Comparison of ENCODE assay signal across 23 cellular contexts in genomic region chr4:92198711-92199110, GRCh38.
DNase-seq lines count a peak whose midpoint lies in the region; ATAC-seq, FAIRE-seq and TF ChIP-seq lines count a peak whose summit lies in the region.
"Had no signal": no experiment of that assay in that cellular context is flagged by ENCODE, and none has a peak within 500 bp of the region (broad histone marks: within the 10 kb centered on the region; RNA-seq: fewer than 3 reads in every experiment).

No MANE protein-coding gene starts in this region.

- no peaks in the 10 kb centered on the region for H3K27me3 ChIP-seq in IMR-90 (ENCODE audit: control insufficient read depth, insufficient read depth, low read length)
- H3K27me3 ChIP-seq in brain microvascular endothelial cell (replicated peaks) = no peaks in the 10 kb centered on the region
- H3K27me3 ChIP-seq: dorsolateral prefrontal cortex, hepatocyte, tibial artery had no signal

- TF ChIP-seq RAD21 in IMR-90 (IDR thresholded peaks at IDR 0.05; ENCODE audit: low read length) = no peak

- peak overlapping the region; percentile 90; the same call in 1 of the 2 replicates for H2BK20ac ChIP-seq in IMR-90 (ENCODE audit: low read depth, low read length)

- no peak overlapping the region for H2AK9ac ChIP-seq in IMR-90 (replicated peaks; ENCODE audit: low read depth, low read length, poor library complexity)

- DNase-seq in A172 (ENCODE audit: low spot score) = peak; percentile 2
- DNase-seq in IMR-90 = peak; percentile 81
- DNase-seq in brain microvascular endothelial cell = no peak
- peak; percentile 14 for DNase-seq in fibroblast of villous mesenchyme (ENCODE audit: low read depth)
- DNase-seq in NCI-H1436 (lab: John Stamatoyannopoulos, UW) = no peak
- no peak for DNase-seq in GM19239 (ENCODE audit: insufficient read length, low spot score)
- no peak for DNase-seq in stimulated activated CD8-positive, alpha-beta memory T cell treated with anti-CD3 and anti-CD28 coated beads, Interleukin-4, amount 100 ng/mL, for 48 hours
- DNase-seq in activated T-cell treated with anti-CD3 and anti-CD28 coated beads, Interleukin-2, amount 50 U/mL, for 1 hour = no peak
- DNase-seq: 8988T; activated CD4-positive, alpha-beta memory T cell treated with anti-CD3 and anti-CD28 coated beads for 36 hours; activated naive CD4-positive, alpha-beta T cell treated with anti-CD3 and anti-CD28 coated beads, Interleukin-2, amount 10 ng/mL, durations not matched to agents 7 days and 5 days; activated T-cell treated with anti-CD3 and anti-CD28 coated beads, Interleukin-2, amount 50 U/mL, for 24 hours; C1 segment of cervical spinal cord; dorsolateral prefrontal cortex; NCI-H2029 treated with DMSO at 0.1 percent for 48 hours; NCI-H510A treated with DMSO at 0.1 percent for 48 hours; psoas muscle; tibial artery had no signal

- peak overlapping the region; percentile 67; the same call in 1 of the 2 replicates for H3K56ac ChIP-seq in IMR-90 (ENCODE audit: extremely low read depth, insufficient read depth, low read length)

- H3K9me3 ChIP-seq in IMR-90 (ENCODE audit: control insufficient read depth, insufficient read depth, low read length) = no peaks in the 10 kb centered on the region
- H3K9me3 ChIP-seq: psoas muscle, tibial artery had no signal

- ATAC-seq in IMR-90 (ENCODE audit: low read depth) = peak; percentile 91
- ATAC-seq: esophagus mucosa; natural killer cell treated with Interleukin-12 subunit alpha and Interleukin-12 subunit beta and Interleukin-15 and Interleukin-18, amount 100 ng/mL, for 72 hours; psoas muscle; stimulated activated memory B cell treated with anti-CD40 and anti-IgM and Interleukin-4, amounts not matched to agents 10 μg/mL and 1 μg/mL and 100 μg/mL, for 72 hours had no signal

- TF ChIP-seq CTCF in IMR-90 (conservative IDR thresholded peaks at IDR 0.05; ENCODE audit: low read depth, low read length) (no peak), brain microvascular endothelial cell (IDR thresholded peaks at IDR 0.05; ENCODE audit: low read depth, low read length, missing control alignments) (no peak), fibroblast of villous mesenchyme (IDR thresholded peaks at IDR 0.05; ENCODE audit: insufficient read depth, low read depth, low read length) (no peak)

- peak overlapping the region; percentile 59; the same call in 1 of the 2 replicates for H3K23ac ChIP-seq in IMR-90 (ENCODE audit: low read depth, low read length)

- no peak overlapping the region for H3K9ac ChIP-seq in IMR-90 (ENCODE audit: low read depth, low read length)

- H4K20me1 ChIP-seq in IMR-90 (ENCODE audit: insufficient read depth, low read length) = no peaks in the 10 kb centered on the region

- 0 out of 3 replicates have a peak overlapping the region, but pooled peaks have one; percentile 38 for H2BK15ac ChIP-seq in IMR-90 (ENCODE audit: low read depth, low read length)

- in situ Hi-C loops in IMR-90 (cut with MboI; ENCODE audit: low sequenced_read_pairs) (no loop called here), brain microvascular endothelial cell (cut with HindIII; ENCODE audit: low pct_ligation_motif_present, low sequenced_read_pairs) (no loop called here)

- H4K5ac ChIP-seq in IMR-90 (ENCODE audit: low read depth, low read length) = peak overlapping the region; percentile 36; the same call in 1 of the 2 replicates

- H3K4me1 ChIP-seq in IMR-90 (ENCODE audit: control insufficient read depth, insufficient read depth, low read length) = no peaks in the 10 kb centered on the region
- H3K4me1 ChIP-seq: psoas muscle had no signal

- H3K79me1 ChIP-seq in IMR-90 (ENCODE audit: low read depth in 1 of 2, low read length in 2 of 2) = no peaks in the 10 kb centered on the region

- H3K4ac ChIP-seq in IMR-90 (ENCODE audit: low read depth, low read length) = peak overlapping the region; percentile 67; the same call in 1 of the 2 replicates

- POLR2A ChIA-PET in IMR-90 (lab: Charles Lee; ENCODE audit: unreplicated experiment) = no interaction called here

- peak overlapping the region; percentile 90; the same call in 1 of the 2 replicates for H3K14ac ChIP-seq in IMR-90 (replicated peaks; ENCODE audit: low read depth, low read length)

- no peak overlapping the region for H2AK5ac ChIP-seq in IMR-90 (ENCODE audit: low read depth, low read length)

- peak overlapping the region; percentile 69; the same call in 1 of the 2 replicates for H3K4me2 ChIP-seq in IMR-90 (ENCODE audit: low read depth, low read length)
- H3K4me2 ChIP-seq: hepatocyte had no signal

- no peak for FAIRE-seq in GM19239 (lab: Jason Lieb, UNC)
- FAIRE-seq: keratinocyte had no signal

- CTCF ChIA-PET in IMR-90 (lab: Yijun Ruan, JAX) = interaction anchor here (1.0 kb wide), 1 partner anchor 12 kb away, joined by 5 read pairs; no protein-coding TSS in a partner anchor

- peak overlapping the region; percentile 27; the same call in 1 of the 2 replicates for H3K18ac ChIP-seq in IMR-90 (ENCODE audit: low read depth, low read length)

- H4K8ac ChIP-seq in IMR-90 (ENCODE audit: low read depth in 2 of 2, low read length in 2 of 2) = peak overlapping the region in 1 of 2 experiments; percentile 80; a peak in 1 of 4 replicates

- no peak overlapping the region for H3K27ac ChIP-seq in IMR-90 (ENCODE audit: insufficient read depth, low read length)
- peak overlapping the region; percentile 30 for H3K27ac ChIP-seq in brain microvascular endothelial cell
- H3K27ac ChIP-seq: dorsolateral prefrontal cortex, hepatocyte, psoas muscle had no signal

- H2BK120ac ChIP-seq in IMR-90 (ENCODE audit: low read depth, low read length) = peak overlapping the region; percentile 94; the same call in 1 of the 2 replicates

- H3K4me3 ChIP-seq in IMR-90 (ENCODE audit: insufficient read depth, low read depth, low read length) = peak overlapping the region; percentile 11; the same call in 1 of the 2 replicates
- H3K4me3 ChIP-seq in brain microvascular endothelial cell (ENCODE audit: low read depth, low read length) = no peak overlapping the region
- no peak overlapping the region for H3K4me3 ChIP-seq in fibroblast of villous mesenchyme (ENCODE audit: low read depth, low read length)
- H3K4me3 ChIP-seq: dorsolateral prefrontal cortex, hepatocyte, psoas muscle, tibial artery had no signal

- dilution Hi-C loops in IMR-90 (cut with HindIII; ENCODE audit: low sequenced_read_pairs, unreplicated experiment) = no loop called here

- H2BK5ac ChIP-seq in IMR-90 (ENCODE audit: low read depth, low read length, poor library complexity, severe bottlenecking) = peak overlapping the region; percentile 95

- no peak for TF ChIP-seq POLR2A in IMR-90 (IDR thresholded peaks at IDR 0.05; ENCODE audit: low read depth, low read length)

- no CpG with 5 or more reads among the region's 4 CpGs for WGBS in IMR-90 (ENCODE audit: extremely low coverage in 2 of 2, insufficient read length in 1 of 2), 2 experiments

- no TSS peak for BruUV-seq in IMR-90 (replicated peaks; lab: Mats Ljungman, UMichigan)

- intact Hi-C loops in IMR-90 (cut with micrococcal nuclease) = no loop called here

- H4K91ac ChIP-seq in IMR-90 (ENCODE audit: insufficient read depth, low read depth, low read length) = no peak overlapping the region

- no peak overlapping the region for H2AFZ ChIP-seq in IMR-90 (replicated peaks; ENCODE audit: low read length, poor library complexity)
- H2AFZ ChIP-seq: hepatocyte had no signal

- H3K36me3 ChIP-seq in IMR-90 (ENCODE audit: control insufficient read depth, insufficient read depth, low read length) (no peaks in the 10 kb centered on the region), brain microvascular endothelial cell (replicated peaks) (no peaks in the 10 kb centered on the region)
- H3K36me3 ChIP-seq: tibial artery had no signal

- H3K9me1 ChIP-seq in IMR-90 (ENCODE audit: insufficient read depth, low read length) = no peaks in the 10 kb centered on the region

TF ChIP-seq in IMR-90, 13 proteins besides CTCF, POLR2A, EP300 and RAD21:
- TF ChIP-seq FOS (IDR thresholded peaks at IDR 0.05; ENCODE audit: low read depth, low read length) = peak; percentile 51; the same call in 1 of the 2 replicates
- 0 out of 2 replicates have a peak, but pooled peaks have one; percentile 3 for TF ChIP-seq CEBPB (IDR thresholded peaks at IDR 0.05; ENCODE audit: low read depth, low read length)
- TF ChIP-seq MXI1 (IDR thresholded peaks at IDR 0.05; ENCODE audit: borderline replicate concordance, low read depth, low read length) = no peak
- no peak for TF ChIP-seq NFE2L2 (IDR thresholded peaks at IDR 0.05; ENCODE audit: low read depth, low read length)
- no peak for TF ChIP-seq BHLHE40 (IDR thresholded peaks at IDR 0.05; ENCODE audit: low read depth, low read length)

Comparison
In these comparisons a context has a peak if more than half of its experiments do, and no peak if none do; other contexts are left out.
1. DNase-seq: peak in A172 (single experiment), IMR-90 (single experiment) and fibroblast of villous mesenchyme (single experiment); none in brain microvascular endothelial cell (single experiment), NCI-H1436 (single experiment), GM19239 (single experiment), stimulated activated CD8-positive, alpha-beta memory T cell treated with anti-CD3 and anti-CD28 coated beads, Interleukin-4, amount 100 ng/mL, for 48 hours (single experiment) and activated T-cell treated with anti-CD3 and anti-CD28 coated beads, Interleukin-2, amount 50 U/mL, for 1 hour (single experiment).